ENCODE assay signal across 11 cellular contexts in the genomic region with DNA sequence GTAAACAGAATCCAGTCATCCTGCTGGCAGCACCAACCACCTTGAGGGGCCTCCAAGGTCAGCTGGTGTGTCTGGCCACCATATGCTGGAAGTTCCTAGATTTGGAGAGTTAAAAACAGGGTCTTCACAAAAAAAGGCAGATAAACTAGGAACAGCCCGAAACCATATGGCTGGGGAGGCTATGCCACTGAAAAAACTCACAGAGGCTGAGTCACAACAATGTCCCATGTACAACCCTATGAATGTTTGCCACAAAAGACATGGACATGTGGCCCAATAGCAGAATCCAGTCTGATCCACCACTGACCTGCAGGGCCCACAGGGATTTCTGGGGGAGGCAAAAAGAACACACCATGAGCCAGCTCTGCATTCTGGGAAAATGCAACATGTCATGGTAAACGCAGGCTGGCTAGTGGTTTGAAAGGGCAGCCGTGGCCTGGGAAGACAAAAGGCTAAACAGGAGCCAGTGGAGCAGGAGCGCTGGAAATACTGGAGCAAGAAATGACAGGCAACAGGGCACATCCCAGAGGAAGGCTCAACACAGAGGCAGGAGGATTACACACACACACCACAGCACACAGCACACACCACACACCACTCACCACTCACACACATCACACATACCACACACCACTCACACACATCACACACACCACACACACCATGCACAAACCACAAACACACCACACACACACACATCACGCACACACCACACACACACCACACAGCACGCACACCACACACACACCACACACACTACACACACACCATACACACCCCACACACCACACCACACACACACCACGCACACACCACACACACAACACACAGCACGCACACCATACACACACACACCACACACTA. TPM values are rescaled to one million over a fixed set of nuclear protein-coding genes. Genes with fewer than 3 reads are reported as not detected.
DNase-seq lines count a peak whose midpoint lies in the region; TF ChIP-seq lines count a peak whose summit lies in the region.
"Had no signal": no experiment of that assay in that cellular context is flagged by ENCODE, and none has a peak within 500 bp of the region (broad histone marks: within the 10 kb centered on the region; RNA-seq: fewer than 3 reads in every experiment).

No MANE protein-coding gene starts in this region.

- 76 to 86% (median 79%) methylated on average over 8 of the region's 8 CpGs for WGBS in adrenal gland, 4 donors
- 69% methylated on average over 8 of the region's 8 CpGs for WGBS in suprapubic skin

- peaks cover 0 to 7% of the 10 kb centered on the region in 2 donors for H3K4me1 ChIP-seq in adrenal gland (replicated peaks in 1 of 2)
- peaks cover 23% of the 10 kb centered on the region for H3K4me1 ChIP-seq in suprapubic skin

- H3K27ac ChIP-seq in adrenal gland (peak overlapping the region in 3 of 5 donors; percentile 13 to 75 (median 20)), suprapubic skin (peak overlapping the region; percentile 69)

- no peak for TF ChIP-seq CTCF in adrenal gland (IDR thresholded peaks at IDR 0.05)
- no peak for TF ChIP-seq CTCF in suprapubic skin (IDR thresholded peaks at IDR 0.05)

- intact Hi-C loops in adrenal gland (cut with DNase I): no loop called here

- no peak for TF ChIP-seq EP300 in suprapubic skin (IDR thresholded peaks at IDR 0.05)

- no peak for TF ChIP-seq POLR2A in adrenal gland (IDR thresholded peaks at IDR 0.05)
- no peak for TF ChIP-seq POLR2A in suprapubic skin (IDR thresholded peaks at IDR 0.05)

- H3K36me3 ChIP-seq in adrenal gland (replicated peaks in 1 of 2) (no peaks in the 10 kb centered on the region), suprapubic skin (no peaks in the 10 kb centered on the region)

- no peaks in the 10 kb centered on the region for H3K9me3 ChIP-seq in adrenal gland (replicated peaks in 1 of 3)
- no peaks in the 10 kb centered on the region for H3K9me3 ChIP-seq in suprapubic skin

- DNase-seq in NCI-H82 (lab: John Stamatoyannopoulos, UW) (peak; percentile 25), NCI-H82 treated with DMSO at 0.1 percent for 48 hours (lab: John Stamatoyannopoulos, UW; ENCODE audit: unreplicated experiment) (no peak), adrenal gland (no peak), hepatic stellate cell (ENCODE audit: low spot score) (peak; percentile 72), suprapubic skin (ENCODE audit: low spot score in 2 of 2) (no peak), T-helper 1 cell (no peak), cerebellum (ENCODE audit: low spot score) (no peak), mucosa of gallbladder (ENCODE audit: low spot score) (no peak)
- DNase-seq: NCI-H1694 treated with DMSO at 0.1 percent for 48 hours; stimulated activated CD4-positive, alpha-beta T cell treated with anti-CD3 and anti-CD28 coated beads, Interleukin-2, amount 100 ng/mL, for 48 hours; substantia nigra had no signal

- no peak overlapping the region for H3K4me3 ChIP-seq in adrenal gland
- no peak overlapping the region for H3K4me3 ChIP-seq in suprapubic skin

- H3K27me3 ChIP-seq in adrenal gland: no peaks in the 10 kb centered on the region
- no peaks in the 10 kb centered on the region for H3K27me3 ChIP-seq in suprapubic skin

RNA-seq across cellular contexts. Expression of a gene that starts 55.4 kb away (rescaled TPM):
- total RNA-seq in adrenal gland: 1 to 10 TPM in 1 of 8 donors, under 1 TPM in 5, not detected in 2; 0.23 to 1.0 (median 0.45) TPM
- under 1 TPM; 0.27 to 0.40 (median 0.35) TPM for polyA plus RNA-seq in adrenal gland
- total RNA-seq in suprapubic skin: 1 to 10 TPM in 1 of 4 donors, under 1 TPM in 2, not detected in 1; 0.57 to 1.6 (median 0.59) TPM
- total RNA-seq in cerebellum: 2.5 TPM
- 0.26 TPM for total RNA-seq in mucosa of gallbladder

RNA-seq across cellular contexts. Expression of a gene that starts 55.5 kb away (rescaled TPM):
- total RNA-seq in adrenal gland (10 to 100 TPM in 7 of 8 donors, 1 to 10 TPM in 1; 7.0 to 18.6 (median 16.2) TPM), suprapubic skin (10 to 100 TPM; 19.1 to 25.1 (median 23.3) TPM), cerebellum (18.7 TPM), mucosa of gallbladder (16.5 TPM)
- polyA plus RNA-seq in adrenal gland: 10 to 100 TPM in 1 of 3 donors, 1 to 10 TPM in 2; 5.7 to 12.5 (median 9.0) TPM

Comparison
In these comparisons a context has a peak if more than half of its experiments do, and no peak if none do; other contexts are left out.
1. DNase-seq: peak in NCI-H82 (single experiment) and hepatic stellate cell (single experiment); none in NCI-H82 treated with DMSO at 0.1 percent for 48 hours (single experiment), adrenal gland (0 of 7), suprapubic skin (0 of 2), T-helper 1 cell (0 of 5), cerebellum (single experiment) and mucosa of gallbladder (single experiment).